25 cellular contexts compared by ENCODE assay signal in the genomic region with DNA sequence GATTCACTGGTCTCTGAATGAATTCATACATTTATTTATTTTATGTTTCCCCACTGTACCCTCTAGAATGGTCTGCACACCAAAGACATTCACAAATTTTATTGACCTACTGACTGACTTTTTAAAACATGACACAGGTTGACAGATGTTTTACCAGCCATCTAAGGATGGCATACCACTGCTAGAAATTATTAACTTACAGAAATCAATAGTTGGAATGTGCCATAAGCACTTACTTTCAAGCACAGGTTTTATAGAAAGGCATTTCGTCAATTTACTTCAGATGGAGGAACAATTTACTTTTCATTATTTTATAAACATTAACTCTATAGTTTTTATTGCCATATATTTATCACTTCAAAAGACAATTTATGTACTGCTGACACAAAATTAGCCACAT.
"Had no signal": no experiment of that assay in that cellular context is flagged by ENCODE, and none has a peak within 500 bp of the region (broad histone marks: within the 10 kb centered on the region; RNA-seq: fewer than 3 reads in every experiment).

No MANE protein-coding gene starts in this region.

- FAIRE-seq: keratinocyte, small intestine had no signal

- H3K4me3 ChIP-seq: left ventricle myocardium inferior, lung, ovary, sigmoid colon, spleen, suprapubic skin, thoracic aorta, tibial artery, upper lobe of left lung, vagina had no signal

- H3K36me3 Mint-ChIP-seq: mesothelial cell of epicardium; naive B cell; natural killer cell; stimulated activated effector memory CD8-positive, alpha-beta T cell treated with anti-CD3 and anti-CD28 coated beads, Interleukin-12 subunit alpha, Interleukin-12 subunit beta, amount 100 ng/mL, for 72 hours had no signal

- H3K27me3 Mint-ChIP-seq: naive B cell; progenitor cell of endocrine pancreas; stimulated activated naive CD8-positive, alpha-beta T cell treated with anti-CD3 and anti-CD28 coated beads, Interleukin-15, Interleukin-2, amounts not matched to agents 100 ng/mL and 50 ng/mL, for 24 hours had no signal

- H3K4me3 Mint-ChIP-seq: mesothelial cell of epicardium; naive B cell; natural killer cell; stimulated activated effector memory CD8-positive, alpha-beta T cell treated with anti-CD3 and anti-CD28 coated beads, Interleukin-12 subunit alpha, Interleukin-12 subunit beta, amount 100 ng/mL, for 72 hours; stimulated activated naive CD8-positive, alpha-beta T cell treated with anti-CD3 and anti-CD28 coated beads, Interleukin-15, Interleukin-2, amounts not matched to agents 100 ng/mL and 50 ng/mL, for 24 hours had no signal

- H3K4me1 Mint-ChIP-seq: naive B cell; natural killer cell; stimulated activated effector memory CD8-positive, alpha-beta T cell treated with anti-CD3 and anti-CD28 coated beads, Interleukin-12 subunit alpha, Interleukin-12 subunit beta, amount 100 ng/mL, for 72 hours had no signal

- ATAC-seq: left colon; natural killer cell; right cardiac atrium; stimulated activated effector memory CD8-positive, alpha-beta T cell treated with anti-CD3 and anti-CD28 coated beads, Interleukin-12 subunit alpha, Interleukin-12 subunit beta, amount 100 ng/mL, for 72 hours had no signal

- H3K27ac Mint-ChIP-seq: mesothelial cell of epicardium; natural killer cell; progenitor cell of endocrine pancreas; stimulated activated effector memory CD8-positive, alpha-beta T cell treated with anti-CD3 and anti-CD28 coated beads, Interleukin-12 subunit alpha, Interleukin-12 subunit beta, amount 100 ng/mL, for 72 hours; stimulated activated naive CD8-positive, alpha-beta T cell treated with anti-CD3 and anti-CD28 coated beads, Interleukin-15, Interleukin-2, amounts not matched to agents 100 ng/mL and 50 ng/mL, for 24 hours had no signal

- DNase-seq: hippocampal formation; kidney glomerular epithelial cell; left colon; left ventricle myocardium inferior; naive B cell; natural killer cell; ovary; retina; right cardiac atrium; sigmoid colon; small intestine; spleen; stimulated activated CD4-positive, alpha-beta T cell treated with anti-CD3 and anti-CD28 coated beads, Interleukin-4, amount 100 ng/mL, for 24 hours; stimulated activated naive CD4-positive, alpha-beta T cell; tibial artery; upper lobe of left lung had no signal

- H3K36me3 ChIP-seq: left ventricle myocardium inferior, ovary, sigmoid colon, spleen, suprapubic skin, thoracic aorta, tibial artery, upper lobe of left lung, vagina had no signal

- H3K27ac ChIP-seq: left ventricle myocardium inferior, ovary, sigmoid colon, spleen, suprapubic skin, thoracic aorta, tibial artery, upper lobe of left lung, vagina had no signal

- H3K4me1 ChIP-seq: left ventricle myocardium inferior, sigmoid colon, spleen, suprapubic skin, tibial artery, upper lobe of left lung, vagina had no signal

- H3K27me3 ChIP-seq: ovary, sigmoid colon, spleen, suprapubic skin, tibial artery, upper lobe of left lung, vagina had no signal

- H3K9me3 ChIP-seq: left ventricle myocardium inferior, ovary, sigmoid colon, suprapubic skin, thoracic aorta, tibial artery, vagina had no signal
